Comparison of ENCODE assay signal across 8 cellular contexts in the genomic region with DNA sequence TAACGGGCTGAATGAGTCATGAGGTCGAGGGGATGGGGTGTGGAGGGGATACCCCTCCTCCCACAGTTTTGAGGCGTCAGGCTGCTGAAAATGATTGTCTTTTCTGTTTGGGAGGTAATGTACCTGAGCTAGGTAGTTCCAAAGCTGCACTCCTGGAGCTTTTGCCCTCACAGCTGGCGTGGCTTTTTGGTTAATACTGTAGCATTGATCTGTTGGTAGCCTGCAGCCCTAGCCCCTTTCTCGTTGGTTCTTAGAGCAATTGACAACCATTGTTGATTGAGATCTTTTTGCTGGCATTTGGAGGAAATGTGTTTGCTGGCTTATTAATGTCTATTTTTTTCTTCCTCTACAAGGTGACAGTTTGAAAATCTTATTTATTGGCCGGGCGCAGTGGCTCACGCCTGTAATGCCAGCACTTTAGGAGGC. TPM values are rescaled to one million over a fixed set of nuclear protein-coding genes. Genes with fewer than 3 reads are reported as not detected.
DNase-seq lines count a peak whose midpoint lies in the region; ATAC-seq and TF ChIP-seq lines count a peak whose summit lies in the region.

No MANE protein-coding gene starts in this region.

- no peaks in the 10 kb centered on the region for H3K27me3 ChIP-seq in CD8-positive, alpha-beta memory T cell (ENCODE audit: insufficient read depth, low read length, poor library complexity, severe bottlenecking)
- H3K27me3 ChIP-seq in ovary: no peaks in the 10 kb centered on the region

- TF ChIP-seq CTCF in RWPE1 (conservative IDR thresholded peaks at IDR 0.05; ENCODE audit: low read depth): no peak
- no peak for TF ChIP-seq CTCF in ovary (IDR thresholded peaks at IDR 0.05)

- no peaks in the 10 kb centered on the region for H3K9me3 ChIP-seq in CD8-positive, alpha-beta memory T cell (ENCODE audit: low read length)
- no peaks in the 10 kb centered on the region for H3K9me3 ChIP-seq in ovary

- H3K4me3 ChIP-seq in CD8-positive, alpha-beta memory T cell (ENCODE audit: low read length): peak overlapping the region; percentile 94
- peak overlapping the region; percentile 100 for H3K4me3 ChIP-seq in ovary

- TF ChIP-seq POLR2A in erythroblast (IDR thresholded peaks at IDR 0.05; ENCODE audit: low read length) (peak; percentile 24), ovary (IDR thresholded peaks at IDR 0.05) (no peak)

- H3K4me3 Mint-ChIP-seq in CD8-positive, alpha-beta memory T cell: peak overlapping the region; percentile 96 to 99 (median 97)

- H3K27ac ChIP-seq in CD8-positive, alpha-beta memory T cell (ENCODE audit: low read depth, low read length): peak overlapping the region; percentile 96
- H3K27ac ChIP-seq in RWPE1 (peak overlapping the region; percentile 98), ovary (peak overlapping the region; percentile 98 to 99)

- ATAC-seq in HG03095 (IDR thresholded peaks at IDR 0.05; ENCODE audit: unreplicated experiment) (no peak), GM18907 (IDR thresholded peaks at IDR 0.05; ENCODE audit: unreplicated experiment) (no peak)

- H3K27me3 Mint-ChIP-seq in CD8-positive, alpha-beta memory T cell: peaks cover 0 to 7% of the 10 kb centered on the region in 2 donors

- peaks cover 36% of the 10 kb centered on the region for H3K36me3 ChIP-seq in CD8-positive, alpha-beta memory T cell (ENCODE audit: insufficient read depth, low read length)
- no peaks in the 10 kb centered on the region for H3K36me3 ChIP-seq in ovary

- H3K36me3 Mint-ChIP-seq in CD8-positive, alpha-beta memory T cell: peaks cover 9 to 57% (median 9%) of the 10 kb centered on the region in 3 donors

- POLR2A ChIA-PET in CD8-positive, alpha-beta memory T cell (lab: Charles Lee): interaction anchor here (0.5 to 3.9 kb wide), 3 partner anchors 22 to 230 kb away, joined by 5 to 35 read pairs (median 14); a partner anchor contains a TSS
- POLR2A ChIA-PET in RWPE1 (lab: Yijun Ruan, JAX; ENCODE audit: low non-redundant PET): no interaction called here

- CTCF ChIA-PET in CD8-positive, alpha-beta memory T cell (lab: Charles Lee): interaction anchor here (2.4 kb wide), 1 partner anchor 39 kb away, joined by 7 read pairs; a partner anchor contains a TSS
- CTCF ChIA-PET in RWPE1 (lab: Yijun Ruan, JAX): no interaction called here

- no peak for DNase-seq in CD8-positive, alpha-beta memory T cell
- DNase-seq in RWPE1 (ENCODE audit: low spot score): no peak
- DNase-seq in erythroblast (lab: John Stamatoyannopoulos, UW): no peak
- no peak for DNase-seq in ovary
- DNase-seq in central memory CD4-positive, alpha-beta T cell: no peak
- DNase-seq in NCI-H69 (lab: John Stamatoyannopoulos, UW): no peak

- H3K27ac Mint-ChIP-seq in CD8-positive, alpha-beta memory T cell: peak overlapping the region; percentile 98 to 100 (median 99)

- no peak for TF ChIP-seq EP300 in ovary (IDR thresholded peaks at IDR 0.05)

- peaks cover 29% of the 10 kb centered on the region for H3K4me1 ChIP-seq in CD8-positive, alpha-beta memory T cell (ENCODE audit: insufficient read depth, low read length)
- H3K4me1 ChIP-seq in ovary (ENCODE audit: insufficient read depth): no peaks in the 10 kb centered on the region

- H3K9me3 Mint-ChIP-seq in CD8-positive, alpha-beta memory T cell: peaks cover 0 to 3% (median 0%) of the 10 kb centered on the region in 5 donors

- 18 to 22% (median 20%) methylated on average over 8 of the region's 8 CpGs for WGBS in ovary, 3 donors

- peaks cover 34 to 50% (median 35%) of the 10 kb centered on the region in 3 donors for H3K4me1 Mint-ChIP-seq in CD8-positive, alpha-beta memory T cell

- intact Hi-C loops in ovary (cut with DNase I): loop anchor here in 2 of 4 donors (5.0 to 10.0 kb wide), 2 partner anchors 110 to 123 kb away; a partner anchor contains a TSS

RNA-seq across cellular contexts. Expression of a gene that starts 1.8 kb away (rescaled TPM):
- 100 to 1,000 TPM; 266 to 267 TPM for total RNA-seq in CD8-positive, alpha-beta memory T cell
- polyA plus RNA-seq in CD8-positive, alpha-beta memory T cell: 31.0 TPM
- 100 to 1,000 TPM in 2 of 7 donors, 10 to 100 TPM in 5; 36.2 to 143 (median 84.8) TPM for total RNA-seq in ovary
- 10 to 100 TPM; 45.5 to 84.6 TPM for polyA plus RNA-seq in ovary

RNA-seq across cellular contexts. Expression of a gene that starts 21.6 kb away (rescaled TPM):
- 100 to 1,000 TPM; 320 to 347 TPM for total RNA-seq in CD8-positive, alpha-beta memory T cell
- 146 TPM for polyA plus RNA-seq in CD8-positive, alpha-beta memory T cell
- total RNA-seq in ovary: 100 to 1,000 TPM in 4 of 7 donors, 10 to 100 TPM in 3; 75.7 to 123 (median 105) TPM
- 100 to 1,000 TPM; 106 to 117 TPM for polyA plus RNA-seq in ovary

RNA-seq across cellular contexts. Expression of a gene that starts 39.1 kb away (rescaled TPM):
- total RNA-seq in CD8-positive, alpha-beta memory T cell: 10 to 100 TPM; 39.6 to 44.7 TPM
- polyA plus RNA-seq in CD8-positive, alpha-beta memory T cell: 3.5 TPM
- total RNA-seq in ovary: 10 to 100 TPM; 30.8 to 76.9 (median 60.0) TPM
- 10 to 100 TPM in 1 of 2 donors, 1 to 10 TPM in 1; 7.6 to 67.5 TPM for polyA plus RNA-seq in ovary

RNA-seq across cellular contexts. Expression of a gene that starts 53.7 kb away (rescaled TPM):
- 1 to 10 TPM; 1.9 to 2.1 TPM for total RNA-seq in CD8-positive, alpha-beta memory T cell
- polyA plus RNA-seq in CD8-positive, alpha-beta memory T cell: not detected
- 1 to 10 TPM in 2 of 7 donors, under 1 TPM in 5; 0.15 to 2.5 (median 0.41) TPM for total RNA-seq in ovary
- under 1 TPM; 0.53 to 0.90 TPM for polyA plus RNA-seq in ovary
